Comparison of ENCODE assay signal across 8 cellular contexts in genomic region chr16:79599837-79600635, GRCh38. TPM values are rescaled to one million over a fixed set of nuclear protein-coding genes. Genes with fewer than 3 reads are reported as not detected.
DNase-seq lines count a peak whose midpoint lies in the region; ATAC-seq and TF ChIP-seq lines count a peak whose summit lies in the region.

No MANE protein-coding gene starts in this region.

- H3K27me3 ChIP-seq in mononuclear cell (ENCODE audit: insufficient read depth, low read length) (peaks cover 39% of the 10 kb centered on the region), thoracic aorta (replicated peaks; ENCODE audit: insufficient read depth) (no peaks in the 10 kb centered on the region)

- H3K9me3 ChIP-seq in mononuclear cell (ENCODE audit: low read depth, low read length) (no peaks in the 10 kb centered on the region), thoracic aorta (no peaks in the 10 kb centered on the region)

- no peak for TF ChIP-seq CTCF in thoracic aorta (IDR thresholded peaks at IDR 0.05)

- peak overlapping the region; percentile 89 for H3K27ac ChIP-seq in epithelial cell of prostate
- H3K27ac ChIP-seq in thoracic aorta = peak overlapping the region; percentile 87 to 88

- peak; percentile 14 for ATAC-seq in thoracic aorta (ENCODE audit: insufficient number of reproducible peaks, low FRiP score, low read depth)

- peak; percentile 32 to 60 for DNase-seq in SHP77 (lab: John Stamatoyannopoulos, UW)
- DNase-seq in SHP77 treated with DMSO at 0.1 percent for 48 hours (lab: John Stamatoyannopoulos, UW) = no peak
- peak; percentile 67 for DNase-seq in NCI-H1092 (lab: John Stamatoyannopoulos, UW)
- DNase-seq in activated CD8-positive, alpha-beta memory T cell treated with anti-CD3 and anti-CD28 coated beads, Interleukin-2, amount 50 U/mL, for 4 hours = peak; percentile 25
- DNase-seq in epithelial cell of prostate (ENCODE audit: low read depth, low spot score) = no peak
- no peak for DNase-seq in thoracic aorta (ENCODE audit: low spot score)
- no peak for DNase-seq in SKM-1 (lab: John Stamatoyannopoulos, UW; ENCODE audit: unreplicated experiment)

- H3K4me3 ChIP-seq in mononuclear cell (ENCODE audit: low read length) (peak overlapping the region; percentile 59), thoracic aorta (peak overlapping the region; percentile 90)

- H3K4me1 ChIP-seq in mononuclear cell (ENCODE audit: insufficient read depth, low read length) (peaks cover 20% of the 10 kb centered on the region), thoracic aorta (ENCODE audit: control insufficient read depth in 1 of 2, low read depth in 2 of 2) (peaks cover 6 to 37% of the 10 kb centered on the region in 2 donors)

- H3K36me3 ChIP-seq in thoracic aorta = no peaks in the 10 kb centered on the region

RNA-seq across cellular contexts. Expression of gene MAF, which starts 0.5 kb away (rescaled TPM):
- 9.1 TPM for total RNA-seq in mononuclear cell
- 10 to 100 TPM; 20.0 to 41.8 TPM for total RNA-seq in thoracic aorta

Comparison
In these comparisons a context has a peak if more than half of its experiments do, and no peak if none do; other contexts are left out.
1. DNase-seq: peak in SHP77 (2 of 2), NCI-H1092 (single experiment) and activated CD8-positive, alpha-beta memory T cell treated with anti-CD3 and anti-CD28 coated beads, Interleukin-2, amount 50 U/mL, for 4 hours (single experiment); none in SHP77 treated with DMSO at 0.1 percent for 48 hours (single experiment), epithelial cell of prostate (single experiment), thoracic aorta (single experiment) and SKM-1 (single experiment).